In genomic region chr21:38804030-38804616, GRCh38 we compare ENCODE assay signal across 10 cellular contexts. TPM values are rescaled to one million over a fixed set of nuclear protein-coding genes. Genes with fewer than 3 reads are reported as not detected.
DNase-seq lines count a peak whose midpoint lies in the region; ATAC-seq and TF ChIP-seq lines count a peak whose summit lies in the region.
"Had no signal": no experiment of that assay in that cellular context is flagged by ENCODE, and none has a peak within 500 bp of the region (broad histone marks: within the 10 kb centered on the region; RNA-seq: fewer than 3 reads in every experiment).

No MANE protein-coding gene starts in this region.

- H4K5ac ChIP-seq in IMR-90 (ENCODE audit: low read depth, low read length): peak overlapping the region; percentile 14; the same call in 1 of the 2 replicates

- CTCF ChIA-PET in IMR-90 (lab: Yijun Ruan, JAX): interaction anchor here (1.1 to 1.2 kb wide), 2 partner anchors 16 to 220 kb away, joined by 3 read pairs; no protein-coding TSS in a partner anchor

- ATAC-seq in IMR-90 (ENCODE audit: low read depth) (no peak), GM19467 (IDR thresholded peaks at IDR 0.05; ENCODE audit: unreplicated experiment) (no peak), HG02981 (IDR thresholded peaks at IDR 0.05; ENCODE audit: unreplicated experiment) (no peak)
- ATAC-seq in central memory CD8-positive, alpha-beta T cell (replicated peaks; ENCODE audit: extremely low read depth, poor library complexity, severe bottlenecking): no peak
- no peak for ATAC-seq in naive thymus-derived CD8-positive, alpha-beta T cell

- in situ Hi-C loops in IMR-90 (cut with MboI; ENCODE audit: low sequenced_read_pairs): loop anchor here (10.0 kb wide), 1 partner anchor 49 kb away; no protein-coding TSS in a partner anchor

- BruUV-seq in IMR-90 (replicated peaks; lab: Mats Ljungman, UMichigan): no TSS peak

- peak overlapping the region; percentile 85 for H3K4ac ChIP-seq in IMR-90 (ENCODE audit: low read depth, low read length)

- peaks cover 25% of the 10 kb centered on the region for H3K4me1 Mint-ChIP-seq in central memory CD8-positive, alpha-beta T cell
- H3K4me1 Mint-ChIP-seq in naive thymus-derived CD8-positive, alpha-beta T cell: peaks cover 13 to 33% (median 31%) of the 10 kb centered on the region in 4 donors

- H3K23ac ChIP-seq in IMR-90 (ENCODE audit: low read depth, low read length): 0 out of 2 replicates have a peak overlapping the region, but pooled peaks have one; percentile 0

- POLR2A ChIA-PET in IMR-90 (lab: Charles Lee; ENCODE audit: unreplicated experiment): interaction anchor here (0.7 kb wide), 1 partner anchor 33 kb away, joined by 4 read pairs; no protein-coding TSS in a partner anchor
- POLR2A ChIA-PET in naive thymus-derived CD8-positive, alpha-beta T cell (lab: Charles Lee): interaction anchor here (0.9 kb wide), 1 partner anchor 36 kb away, joined by 4 read pairs; no protein-coding TSS in a partner anchor

- peaks cover 10% of the 10 kb centered on the region for H3K36me3 Mint-ChIP-seq in central memory CD8-positive, alpha-beta T cell (ENCODE audit: insufficient read depth)
- no peaks in the 10 kb centered on the region for H3K36me3 Mint-ChIP-seq in naive thymus-derived CD8-positive, alpha-beta T cell

- peak overlapping the region; percentile 30 to 80; a peak in 2 of 4 replicates for H4K8ac ChIP-seq in IMR-90 (ENCODE audit: low read depth in 2 of 2, low read length in 2 of 2)

- peak overlapping the region; percentile 78; the same call in 2 of the 3 replicates for H2BK15ac ChIP-seq in IMR-90 (ENCODE audit: low read depth, low read length)

- peak overlapping the region in 2 of 11 experiments; percentile 96; a peak in 2 of 22 replicates for H3K27ac ChIP-seq in BLaER1 treated with 17β-estradiol and CSF1 and Interleukin-3, amounts not matched to agents 10 nM and 100 nM
- H3K27ac ChIP-seq in IMR-90 (ENCODE audit: insufficient read depth, low read length) (peak overlapping the region; percentile 20; the same call in 1 of the 2 replicates), suprapubic skin (no peak overlapping the region)

- H2BK120ac ChIP-seq in IMR-90 (ENCODE audit: low read depth, low read length): peak overlapping the region; percentile 61; the same call in 1 of the 2 replicates

- H3K9me3 Mint-ChIP-seq in central memory CD8-positive, alpha-beta T cell: no peaks in the 10 kb centered on the region
- H3K9me3 Mint-ChIP-seq in naive thymus-derived CD8-positive, alpha-beta T cell: no peaks in the 10 kb centered on the region

- H2BK20ac ChIP-seq in IMR-90 (ENCODE audit: low read depth, low read length): peak overlapping the region; percentile 72

- WGBS in IMR-90 (ENCODE audit: extremely low coverage in 2 of 2, insufficient read length in 1 of 2), 2 experiments: 78% methylated on average over 2 of the region's 6 CpGs; no CpG with 5 or more reads in 1 of the 2 experiments
- WGBS in suprapubic skin: 72% methylated on average over 6 of the region's 6 CpGs

- H2AFZ ChIP-seq in IMR-90 (replicated peaks; ENCODE audit: low read length, poor library complexity): peak overlapping the region; percentile 58

- H3K4me3 ChIP-seq in BLaER1 treated with 17β-estradiol and CSF1 and Interleukin-3, amounts not matched to agents 10 nM and 100 nM: peak overlapping the region in 2 of 10 experiments; percentile 87 to 97; a peak in 2 of 20 replicates
- no peak overlapping the region for H3K4me3 ChIP-seq in IMR-90 (ENCODE audit: insufficient read depth, low read depth, low read length)
- H3K4me3 ChIP-seq in suprapubic skin: no peak overlapping the region

- no peak for TF ChIP-seq RAD21 in IMR-90 (IDR thresholded peaks at IDR 0.05; ENCODE audit: low read length)

- no peak overlapping the region for H3K56ac ChIP-seq in IMR-90 (ENCODE audit: extremely low read depth, insufficient read depth, low read length)

- H3K27me3 Mint-ChIP-seq in central memory CD8-positive, alpha-beta T cell: no peaks in the 10 kb centered on the region
- H3K27me3 Mint-ChIP-seq in naive thymus-derived CD8-positive, alpha-beta T cell: no peaks in the 10 kb centered on the region

- DNase-seq in IMR-90 (peak; percentile 60), head of caudate nucleus (no peak), suprapubic skin (ENCODE audit: low spot score in 2 of 2) (no peak)
- DNase-seq in central memory CD8-positive, alpha-beta T cell (ENCODE audit: low spot score in 2 of 2): no peak
- DNase-seq in naive thymus-derived CD8-positive, alpha-beta T cell: no peak

- H4K20me1 ChIP-seq in BLaER1 treated with 17β-estradiol and CSF1 and Interleukin-3, amounts not matched to agents 10 nM and 100 nM: peaks cover 0 to 33% (median 30%) of the 10 kb centered on the region in 11 experiments; a peak in 20 of 22 replicates
- peaks cover 29% of the 10 kb centered on the region for H4K20me1 ChIP-seq in IMR-90 (ENCODE audit: insufficient read depth, low read length)

- peak overlapping the region; percentile 75; the same call in 1 of the 2 replicates for H4K91ac ChIP-seq in IMR-90 (ENCODE audit: insufficient read depth, low read depth, low read length)

- peak overlapping the region; percentile 88 for H3K4me3 Mint-ChIP-seq in central memory CD8-positive, alpha-beta T cell
- peak overlapping the region; percentile 75 to 94 (median 86) for H3K4me3 Mint-ChIP-seq in naive thymus-derived CD8-positive, alpha-beta T cell

- peak overlapping the region in 3 of 11 experiments; percentile 96 to 99 (median 98); a peak in 1 of 22 replicates for H3K9ac ChIP-seq in BLaER1 treated with 17β-estradiol and CSF1 and Interleukin-3, amounts not matched to agents 10 nM and 100 nM
- no peak overlapping the region for H3K9ac ChIP-seq in IMR-90 (ENCODE audit: low read depth, low read length)

- no peak for TF ChIP-seq EP300 in suprapubic skin (IDR thresholded peaks at IDR 0.05)

- H3K18ac ChIP-seq in IMR-90 (ENCODE audit: low read depth, low read length): peak overlapping the region; percentile 29; the same call in 1 of the 2 replicates

- H3K36me3 ChIP-seq in BLaER1 treated with 17β-estradiol and CSF1 and Interleukin-3, amounts not matched to agents 10 nM and 100 nM: peaks cover 0 to 19% (median 15%) of the 10 kb centered on the region in 11 experiments; a peak in 13 of 22 replicates
- H3K36me3 ChIP-seq in IMR-90 (ENCODE audit: control insufficient read depth, insufficient read depth, low read length) (peaks cover 8% of the 10 kb centered on the region), suprapubic skin (no peaks in the 10 kb centered on the region)
- H3K36me3 ChIP-seq: left ventricle myocardium inferior had no signal

- peaks cover 16% of the 10 kb centered on the region for H3K9me1 ChIP-seq in IMR-90 (ENCODE audit: insufficient read depth, low read length)

- peak overlapping the region; percentile 34; the same call in 1 of the 2 replicates for H3K14ac ChIP-seq in IMR-90 (replicated peaks; ENCODE audit: low read depth, low read length)

- H3K79me1 ChIP-seq in IMR-90 (ENCODE audit: low read depth in 1 of 2, low read length in 2 of 2): peaks cover 0 to 24% of the 10 kb centered on the region in 2 experiments; a peak in 2 of 4 replicates

- TF ChIP-seq CTCF in IMR-90 (conservative IDR thresholded peaks at IDR 0.05; ENCODE audit: low read depth, low read length) (no peak), suprapubic skin (IDR thresholded peaks at IDR 0.05) (no peak)

- intact Hi-C loops in IMR-90 (cut with micrococcal nuclease): loop anchor here (10.0 kb wide), 1 partner anchor 181 kb away; no protein-coding TSS in a partner anchor
- intact Hi-C loops in head of caudate nucleus (cut with DNase I): no loop called here

- no peaks in the 10 kb centered on the region for H3K27me3 ChIP-seq in BLaER1 treated with 17β-estradiol and CSF1 and Interleukin-3, amounts not matched to agents 10 nM and 100 nM
- H3K27me3 ChIP-seq in IMR-90 (ENCODE audit: control insufficient read depth, insufficient read depth, low read length) (no peaks in the 10 kb centered on the region), suprapubic skin (no peaks in the 10 kb centered on the region)
- H3K27me3 ChIP-seq: testis had no signal

- dilution Hi-C loops in IMR-90 (cut with HindIII; ENCODE audit: low sequenced_read_pairs, unreplicated experiment): no loop called here

- H2AK5ac ChIP-seq in IMR-90 (ENCODE audit: low read depth, low read length): peak overlapping the region; percentile 62; the same call in 1 of the 2 replicates

- no peak for TF ChIP-seq POLR2A in IMR-90 (IDR thresholded peaks at IDR 0.05; ENCODE audit: low read depth, low read length)
- TF ChIP-seq POLR2A in suprapubic skin (IDR thresholded peaks at IDR 0.05): no peak

- H2BK5ac ChIP-seq in IMR-90 (ENCODE audit: low read depth, low read length, poor library complexity, severe bottlenecking): no peak overlapping the region

- no peaks in the 10 kb centered on the region for H3K9me3 ChIP-seq in BLaER1 treated with 17β-estradiol and CSF1 and Interleukin-3, amounts not matched to agents 10 nM and 100 nM (replicated peaks in 1 of 11)
- H3K9me3 ChIP-seq in IMR-90 (ENCODE audit: control insufficient read depth, insufficient read depth, low read length) (no peaks in the 10 kb centered on the region), suprapubic skin (no peaks in the 10 kb centered on the region)
- H3K9me3 ChIP-seq: left ventricle myocardium inferior, testis had no signal

- H3K4me2 ChIP-seq in BLaER1 treated with 17β-estradiol and CSF1 and Interleukin-3, amounts not matched to agents 10 nM and 100 nM: peak overlapping the region; percentile 82 to 97 (median 93)
- no peak overlapping the region for H3K4me2 ChIP-seq in IMR-90 (ENCODE audit: low read depth, low read length)

- peaks cover 26 to 35% (median 34%) of the 10 kb centered on the region in 10 experiments for H3K4me1 ChIP-seq in BLaER1 treated with 17β-estradiol and CSF1 and Interleukin-3, amounts not matched to agents 10 nM and 100 nM
- H3K4me1 ChIP-seq in IMR-90 (ENCODE audit: control insufficient read depth, insufficient read depth, low read length): peaks cover 21% of the 10 kb centered on the region
- peaks cover 25% of the 10 kb centered on the region for H3K4me1 ChIP-seq in suprapubic skin

- no peak overlapping the region for H3K27ac Mint-ChIP-seq in central memory CD8-positive, alpha-beta T cell (ENCODE audit: low read depth)
- H3K27ac Mint-ChIP-seq in naive thymus-derived CD8-positive, alpha-beta T cell: peak overlapping the region in 2 of 10 donors; percentile 84 to 85

- H2AK9ac ChIP-seq in IMR-90 (replicated peaks; ENCODE audit: low read depth, low read length, poor library complexity): peak overlapping the region; percentile 35

TF ChIP-seq in IMR-90, 13 proteins besides CTCF, POLR2A, EP300 and RAD21 (continues in another document):
- no peak for TF ChIP-seq SMC3 (IDR thresholded peaks at IDR 0.05; ENCODE audit: low read depth, low read length)

RNA-seq across cellular contexts. Expression of gene ETS2, which starts 1.6 kb away (rescaled TPM):
- total RNA-seq in IMR-90 (2012; rRNA removed) (20.6 and 21.7 TPM in 2 replicates), suprapubic skin (100 to 1,000 TPM; 198 to 510 (median 416) TPM)
- 21.3 and 22.8 TPM in 2 replicates for polyA plus RNA-seq in IMR-90 (2012; rRNA removed)
- polyA plus RNA-seq in IMR-90 (2012; cell fraction: cytosol; rRNA removed): 18.3 and 18.4 TPM in 2 replicates
- 42.7 and 92.6 TPM in 2 replicates for polyA plus RNA-seq in IMR-90 (2012; cell fraction: nucleus; rRNA removed; ENCODE audit: low replicate concordance)
- 10 to 100 TPM; 11.5 to 14.8 TPM for total RNA-seq in naive thymus-derived CD8-positive, alpha-beta T cell
- 1 to 10 TPM; 4.7 to 6.6 (median 5.8) TPM for polyA plus RNA-seq in naive thymus-derived CD8-positive, alpha-beta T cell
